ENCODE assay signal across 22 cellular contexts in genomic region chrX:38273453-38273852, GRCh38.
DNase-seq lines count a peak whose midpoint lies in the region; ATAC-seq and TF ChIP-seq lines count a peak whose summit lies in the region.
"Had no signal": no experiment of that assay in that cellular context is flagged by ENCODE, and none has a peak within 500 bp of the region (broad histone marks: within the 10 kb centered on the region; RNA-seq: fewer than 3 reads in every experiment).

No MANE protein-coding gene starts in this region.

- H3K27me3 Mint-ChIP-seq in stimulated activated naive B cell treated with anti-CD40 and anti-IgM and Interleukin-4, amounts not matched to agents 10 μg/mL and 1 μg/mL and 100 μg/mL, for 72 hours: no peaks in the 10 kb centered on the region
- H3K27me3 Mint-ChIP-seq: activated B cell treated with CpG ODN at 0.5 μM for 24 hours; activated CD4-positive, alpha-beta memory T cell treated with anti-CD3 and anti-CD28 coated beads, Interleukin-2, amount 10 ng/mL, durations not matched to agents 7 days and 5 days; progenitor cell of endocrine pancreas had no signal

- ATAC-seq in GM18508 (IDR thresholded peaks at IDR 0.05; ENCODE audit: insufficient read depth, unreplicated experiment) (peak; percentile 57), GM19452 (IDR thresholded peaks at IDR 0.05; ENCODE audit: unreplicated experiment) (peak; percentile 46), HG02840 (IDR thresholded peaks at IDR 0.05; ENCODE audit: low FRiP score, unreplicated experiment) (peak; percentile 53), HG03432 (IDR thresholded peaks at IDR 0.05; ENCODE audit: unreplicated experiment) (peak; percentile 37), GM18867 (IDR thresholded peaks at IDR 0.05; ENCODE audit: unreplicated experiment) (no peak)
- no peak for ATAC-seq in stimulated activated naive B cell treated with anti-CD40 and anti-IgM and Interleukin-4, amounts not matched to agents 10 μg/mL and 1 μg/mL and 100 μg/mL, for 72 hours (replicated peaks)
- ATAC-seq: stimulated activated effector memory CD8-positive, alpha-beta T cell treated with anti-CD3 and anti-CD28 coated beads, Interleukin-12 subunit alpha, Interleukin-12 subunit beta, amount 100 ng/mL, for 72 hours had no signal

- TF ChIP-seq CTCF in GM10248 (IDR thresholded peaks at IDR 0.05; ENCODE audit: control extremely low read depth, extremely low read depth, low read depth, missing control alignments): no peak

- no peaks in the 10 kb centered on the region for H3K9me3 Mint-ChIP-seq in stimulated activated naive B cell treated with anti-CD40 and anti-IgM and Interleukin-4, amounts not matched to agents 10 μg/mL and 1 μg/mL and 100 μg/mL, for 72 hours
- H3K9me3 Mint-ChIP-seq: activated B cell treated with CpG ODN at 0.5 μM for 24 hours; activated CD4-positive, alpha-beta memory T cell treated with anti-CD3 and anti-CD28 coated beads, Interleukin-2, amount 10 ng/mL, durations not matched to agents 7 days and 5 days; immature natural killer cell; stimulated activated effector memory CD8-positive, alpha-beta T cell treated with anti-CD3 and anti-CD28 coated beads, Interleukin-12 subunit alpha, Interleukin-12 subunit beta, amount 100 ng/mL, for 72 hours had no signal

- POLR2A ChIA-PET in GM10248 (lab: Yijun Ruan, JAX): interaction anchor here (0.7 kb wide), 1 partner anchor 607 kb away, joined by 3 read pairs; no protein-coding TSS in a partner anchor

- CTCF ChIA-PET in GM10248 (lab: Yijun Ruan, JAX): interaction anchor here (0.7 to 2.1 kb wide), 4 partner anchors 9 to 54 kb away, joined by 3 to 6 read pairs (median 3); partner anchors contain the start of gene RPGR

- no peak overlapping the region for H3K27ac Mint-ChIP-seq in stimulated activated naive B cell treated with anti-CD40 and anti-IgM and Interleukin-4, amounts not matched to agents 10 μg/mL and 1 μg/mL and 100 μg/mL, for 72 hours
- H3K27ac Mint-ChIP-seq: activated B cell treated with CpG ODN at 0.5 μM for 24 hours; activated CD4-positive, alpha-beta memory T cell treated with anti-CD3 and anti-CD28 coated beads, Interleukin-2, amount 10 ng/mL, durations not matched to agents 7 days and 5 days; H9; immature natural killer cell; progenitor cell of endocrine pancreas; stimulated activated effector memory CD8-positive, alpha-beta T cell treated with anti-CD3 and anti-CD28 coated beads, Interleukin-12 subunit alpha, Interleukin-12 subunit beta, amount 100 ng/mL, for 72 hours had no signal

- H3K36me3 Mint-ChIP-seq in stimulated activated naive B cell treated with anti-CD40 and anti-IgM and Interleukin-4, amounts not matched to agents 10 μg/mL and 1 μg/mL and 100 μg/mL, for 72 hours: peaks cover 2 to 9% of the 10 kb centered on the region in 2 donors
- H3K36me3 Mint-ChIP-seq: stimulated activated effector memory CD8-positive, alpha-beta T cell treated with anti-CD3 and anti-CD28 coated beads, Interleukin-12 subunit alpha, Interleukin-12 subunit beta, amount 100 ng/mL, for 72 hours had no signal

- H3K4me3 Mint-ChIP-seq in stimulated activated naive B cell treated with anti-CD40 and anti-IgM and Interleukin-4, amounts not matched to agents 10 μg/mL and 1 μg/mL and 100 μg/mL, for 72 hours: no peak overlapping the region
- H3K4me3 Mint-ChIP-seq: activated B cell treated with CpG ODN at 0.5 μM for 24 hours; activated CD4-positive, alpha-beta memory T cell treated with anti-CD3 and anti-CD28 coated beads, Interleukin-2, amount 10 ng/mL, durations not matched to agents 7 days and 5 days; H9; immature natural killer cell; neural crest cell; stimulated activated effector memory CD8-positive, alpha-beta T cell treated with anti-CD3 and anti-CD28 coated beads, Interleukin-12 subunit alpha, Interleukin-12 subunit beta, amount 100 ng/mL, for 72 hours had no signal

- DNase-seq in NCI-H128 (lab: John Stamatoyannopoulos, UW; ENCODE audit: unreplicated experiment) (no peak), GM10248 (ENCODE audit: extremely low spot score) (no peak)
- no peak for DNase-seq in stimulated activated naive B cell treated with anti-CD40 and anti-IgM and Interleukin-4, amounts not matched to agents 10 μg/mL and 1 μg/mL and 100 μg/mL, for 72 hours
- DNase-seq: ACHN; activated B cell treated with CpG ODN at 0.5 μM for 24 hours; activated CD4-positive, alpha-beta memory T cell treated with anti-CD3 and anti-CD28 coated beads, Interleukin-2, amount 10 ng/mL, durations not matched to agents 7 days and 5 days; activated T-cell treated with anti-CD3 and anti-CD28 coated beads for 4 hours; amniotic stem cell; H9; immature natural killer cell; NCI-H1436 treated with DMSO at 0.1 percent for 48 hours; NCI-H524 treated with DMSO at 0.1 percent for 48 hours; SK-N-SH; T-helper 9 cell had no signal

- H3K4me1 Mint-ChIP-seq in stimulated activated naive B cell treated with anti-CD40 and anti-IgM and Interleukin-4, amounts not matched to agents 10 μg/mL and 1 μg/mL and 100 μg/mL, for 72 hours: peaks cover 7 to 18% of the 10 kb centered on the region in 2 donors
- H3K4me1 Mint-ChIP-seq: immature natural killer cell; neural crest cell; stimulated activated effector memory CD8-positive, alpha-beta T cell treated with anti-CD3 and anti-CD28 coated beads, Interleukin-12 subunit alpha, Interleukin-12 subunit beta, amount 100 ng/mL, for 72 hours had no signal

Comparison
In these comparisons a context has a peak if more than half of its experiments do, and no peak if none do; other contexts are left out.
1. ATAC-seq: peak in GM18508 (single experiment), GM19452 (single experiment), HG02840 (single experiment) and HG03432 (single experiment); none in GM18867 (single experiment) and stimulated activated naive B cell treated with anti-CD40 and anti-IgM and Interleukin-4, amounts not matched to agents 10 μg/mL and 1 μg/mL and 100 μg/mL, for 72 hours (0 of 2).